8 cellular contexts compared by ENCODE assay signal in genomic region chr19:892243-892996, GRCh38. TPM values are rescaled to one million over a fixed set of nuclear protein-coding genes. Genes with fewer than 3 reads are reported as not detected.
DNase-seq lines count a peak whose midpoint lies in the region; ATAC-seq and TF ChIP-seq lines count a peak whose summit lies in the region.

No MANE protein-coding gene starts in this region.

- ATAC-seq in GM19438 (IDR thresholded peaks at IDR 0.05; ENCODE audit: low read depth, unreplicated experiment) (peak; percentile 40), right lobe of liver (peak; percentile 32 to 71 (median 50))

- WGBS in right lobe of liver (ENCODE audit: insufficient coverage, low coverage, low lambda C conversion rate, missing lambda C conversion rate) = 5% methylated on average over 23 of the region's 46 CpGs

- H3K27ac ChIP-seq in right lobe of liver = peak overlapping the region; percentile 89 to 91 (median 90)

- intact Hi-C loops in right lobe of liver (cut with DNase I) = no loop called here

- H3K27me3 Mint-ChIP-seq in type B pancreatic cell = peaks cover 5% of the 10 kb centered on the region

- no peaks in the 10 kb centered on the region for H3K9me3 Mint-ChIP-seq in type B pancreatic cell

- CTCF ChIA-PET in BJ (lab: Yijun Ruan, JAX) = interaction anchor here (0.6 to 1.2 kb wide), 5 partner anchors 23 to 101 kb away, joined by 3 to 4 read pairs (median 3); no protein-coding TSS in a partner anchor

- no peak for TF ChIP-seq CTCF in BJ (IDR thresholded peaks at IDR 0.05; ENCODE audit: insufficient read depth, low read depth, low read length)
- no peak for TF ChIP-seq CTCF in cardiac fibroblast (IDR thresholded peaks at IDR 0.05; ENCODE audit: low read depth, low read length)
- TF ChIP-seq CTCF in right lobe of liver (IDR thresholded peaks at IDR 0.05) = no peak
- no peak for TF ChIP-seq CTCF in type B pancreatic cell (conservative IDR thresholded peaks at IDR 0.05)

- peak overlapping the region; percentile 86 for H3K4me3 Mint-ChIP-seq in type B pancreatic cell

- DNase-seq in BJ (ENCODE audit: low read depth) (no peak), cardiac fibroblast (ENCODE audit: low read depth in 2 of 2) (no peak), right lobe of liver (peak in 1 of 3 donors; percentile 68), type B pancreatic cell (ENCODE audit: extremely low spot score, unreplicated experiment) (no peak), Kasumi-1 (lab: John Stamatoyannopoulos, UW) (no peak), NCI-H748 (lab: John Stamatoyannopoulos, UW; ENCODE audit: unreplicated experiment) (no peak)
- DNase-seq in Jurkat, Clone E6-1 (ENCODE audit: low read depth, low spot score) = no peak

- peak overlapping the region; percentile 100 for H3K27ac Mint-ChIP-seq in type B pancreatic cell

- H3K27me3 ChIP-seq in BJ (ENCODE audit: control insufficient read depth, insufficient read depth, low read length) (no peaks in the 10 kb centered on the region), right lobe of liver (no peaks in the 10 kb centered on the region)

- no peak for TF ChIP-seq POLR2A in right lobe of liver (IDR thresholded peaks at IDR 0.05)

- H3K36me3 Mint-ChIP-seq in type B pancreatic cell = peaks cover 9% of the 10 kb centered on the region

- H3K4me1 ChIP-seq in right lobe of liver = no peaks in the 10 kb centered on the region

- H3K4me3 ChIP-seq in BJ (ENCODE audit: low read depth, low read length) (peak overlapping the region; percentile 85), cardiac fibroblast (replicated peaks in 1 of 2; ENCODE audit: low read depth in 2 of 2, low read length in 2 of 2) (peak overlapping the region; percentile 77 to 83), right lobe of liver (peak overlapping the region; percentile 72 to 94 (median 86))
- H3K4me3 ChIP-seq in Jurkat, Clone E6-1 (ENCODE audit: low read length) = peak overlapping the region; percentile 71

- H3K36me3 ChIP-seq in BJ (ENCODE audit: control insufficient read depth, insufficient read depth, low read length) = peaks cover 22% of the 10 kb centered on the region
- H3K36me3 ChIP-seq in right lobe of liver = peaks cover 0 to 10% (median under 1%) of the 10 kb centered on the region in 4 donors

- no peaks in the 10 kb centered on the region for H3K9me3 ChIP-seq in right lobe of liver

- peaks cover 6% of the 10 kb centered on the region for H3K4me1 Mint-ChIP-seq in type B pancreatic cell (ENCODE audit: unreplicated experiment)

- POLR2A ChIA-PET in BJ (lab: Charles Lee) = no interaction called here

RNA-seq across cellular contexts. Expression of gene MED16, which starts 0.6 kb away (rescaled TPM):
- 21.5 and 39.8 TPM in 2 replicates for polyA plus RNA-seq in BJ (2011; rRNA removed)
- polyA minus RNA-seq in BJ (2011; rRNA and poly(A)+ RNA removed) = 30.5 and 34.7 TPM in 2 replicates
- polyA plus RNA-seq in Jurkat, Clone E6-1 (2012; ENCODE audit: insufficient read depth, insufficient read length) = 71.0 TPM
- total RNA-seq in right lobe of liver (10 to 100 TPM; 32.0 to 35.7 (median 33.3) TPM), type B pancreatic cell (ENCODE audit: low replicate concordance) (59.6 and 74.2 TPM in 2 replicates)

RNA-seq across cellular contexts. Expression of gene RNU6-9, which starts 0.9 kb away (rescaled TPM):
- not detected in 2 replicates for polyA plus RNA-seq in BJ (2011; rRNA removed)
- not detected in 2 replicates for polyA minus RNA-seq in BJ (2011; rRNA and poly(A)+ RNA removed)
- not detected for polyA plus RNA-seq in Jurkat, Clone E6-1 (2012; ENCODE audit: insufficient read depth, insufficient read length)
- total RNA-seq in right lobe of liver = not detected
- total RNA-seq in type B pancreatic cell (ENCODE audit: low replicate concordance) = not detected in 2 replicates

RNA-seq across cellular contexts. Expression of gene R3HDM4, which starts 20.6 kb away (rescaled TPM):
- polyA plus RNA-seq in BJ (2011; rRNA removed) = 35.3 and 46.6 TPM in 2 replicates
- 18.0 and 26.9 TPM in 2 replicates for polyA minus RNA-seq in BJ (2011; rRNA and poly(A)+ RNA removed)
- polyA plus RNA-seq in Jurkat, Clone E6-1 (2012; ENCODE audit: insufficient read depth, insufficient read length) = 52.6 TPM
- total RNA-seq in right lobe of liver (10 to 100 TPM; 14.5 to 28.2 (median 20.5) TPM), type B pancreatic cell (ENCODE audit: low replicate concordance) (48.8 and 56.7 TPM in 2 replicates)

RNA-seq across cellular contexts. Expression of gene KISS1R, which starts 24.7 kb away (rescaled TPM):
- polyA plus RNA-seq in BJ (2011; rRNA removed) = not detected in 2 replicates
- polyA minus RNA-seq in BJ (2011; rRNA and poly(A)+ RNA removed) = not detected in 2 replicates
- polyA plus RNA-seq in Jurkat, Clone E6-1 (2012; ENCODE audit: insufficient read depth, insufficient read length) = 0.54 TPM
- total RNA-seq in right lobe of liver (under 1 TPM in 1 of 6 experiments, not detected in 5; 0.47 TPM), type B pancreatic cell (ENCODE audit: low replicate concordance) (1.2 and 2.2 TPM in 2 replicates)

RNA-seq across cellular contexts. Expression of gene CFD, which starts 33.0 kb away (rescaled TPM):
- 0.70 and 0.77 TPM in 2 replicates for polyA plus RNA-seq in BJ (2011; rRNA removed)
- 0.33 TPM in 1 of 2 replicates, not detected in the other for polyA minus RNA-seq in BJ (2011; rRNA and poly(A)+ RNA removed)
- 19.8 TPM for polyA plus RNA-seq in Jurkat, Clone E6-1 (2012; ENCODE audit: insufficient read depth, insufficient read length)
- total RNA-seq in right lobe of liver = 1 to 10 TPM; 3.5 to 9.6 (median 7.8) TPM
- total RNA-seq in type B pancreatic cell (ENCODE audit: low replicate concordance) = 5.5 and 11.3 TPM in 2 replicates
